Comparison of ENCODE assay signal across 1 cellular context in genomic region chr5:145752947-145753346, GRCh38.
TF ChIP-seq lines count a peak whose summit lies in the region.

No MANE protein-coding gene starts in this region.

TF ChIP-seq in GM23338, 12 proteins besides CTCF, POLR2A, EP300 and RAD21 (continued from another document):
- TF ChIP-seq, protein P1, sequence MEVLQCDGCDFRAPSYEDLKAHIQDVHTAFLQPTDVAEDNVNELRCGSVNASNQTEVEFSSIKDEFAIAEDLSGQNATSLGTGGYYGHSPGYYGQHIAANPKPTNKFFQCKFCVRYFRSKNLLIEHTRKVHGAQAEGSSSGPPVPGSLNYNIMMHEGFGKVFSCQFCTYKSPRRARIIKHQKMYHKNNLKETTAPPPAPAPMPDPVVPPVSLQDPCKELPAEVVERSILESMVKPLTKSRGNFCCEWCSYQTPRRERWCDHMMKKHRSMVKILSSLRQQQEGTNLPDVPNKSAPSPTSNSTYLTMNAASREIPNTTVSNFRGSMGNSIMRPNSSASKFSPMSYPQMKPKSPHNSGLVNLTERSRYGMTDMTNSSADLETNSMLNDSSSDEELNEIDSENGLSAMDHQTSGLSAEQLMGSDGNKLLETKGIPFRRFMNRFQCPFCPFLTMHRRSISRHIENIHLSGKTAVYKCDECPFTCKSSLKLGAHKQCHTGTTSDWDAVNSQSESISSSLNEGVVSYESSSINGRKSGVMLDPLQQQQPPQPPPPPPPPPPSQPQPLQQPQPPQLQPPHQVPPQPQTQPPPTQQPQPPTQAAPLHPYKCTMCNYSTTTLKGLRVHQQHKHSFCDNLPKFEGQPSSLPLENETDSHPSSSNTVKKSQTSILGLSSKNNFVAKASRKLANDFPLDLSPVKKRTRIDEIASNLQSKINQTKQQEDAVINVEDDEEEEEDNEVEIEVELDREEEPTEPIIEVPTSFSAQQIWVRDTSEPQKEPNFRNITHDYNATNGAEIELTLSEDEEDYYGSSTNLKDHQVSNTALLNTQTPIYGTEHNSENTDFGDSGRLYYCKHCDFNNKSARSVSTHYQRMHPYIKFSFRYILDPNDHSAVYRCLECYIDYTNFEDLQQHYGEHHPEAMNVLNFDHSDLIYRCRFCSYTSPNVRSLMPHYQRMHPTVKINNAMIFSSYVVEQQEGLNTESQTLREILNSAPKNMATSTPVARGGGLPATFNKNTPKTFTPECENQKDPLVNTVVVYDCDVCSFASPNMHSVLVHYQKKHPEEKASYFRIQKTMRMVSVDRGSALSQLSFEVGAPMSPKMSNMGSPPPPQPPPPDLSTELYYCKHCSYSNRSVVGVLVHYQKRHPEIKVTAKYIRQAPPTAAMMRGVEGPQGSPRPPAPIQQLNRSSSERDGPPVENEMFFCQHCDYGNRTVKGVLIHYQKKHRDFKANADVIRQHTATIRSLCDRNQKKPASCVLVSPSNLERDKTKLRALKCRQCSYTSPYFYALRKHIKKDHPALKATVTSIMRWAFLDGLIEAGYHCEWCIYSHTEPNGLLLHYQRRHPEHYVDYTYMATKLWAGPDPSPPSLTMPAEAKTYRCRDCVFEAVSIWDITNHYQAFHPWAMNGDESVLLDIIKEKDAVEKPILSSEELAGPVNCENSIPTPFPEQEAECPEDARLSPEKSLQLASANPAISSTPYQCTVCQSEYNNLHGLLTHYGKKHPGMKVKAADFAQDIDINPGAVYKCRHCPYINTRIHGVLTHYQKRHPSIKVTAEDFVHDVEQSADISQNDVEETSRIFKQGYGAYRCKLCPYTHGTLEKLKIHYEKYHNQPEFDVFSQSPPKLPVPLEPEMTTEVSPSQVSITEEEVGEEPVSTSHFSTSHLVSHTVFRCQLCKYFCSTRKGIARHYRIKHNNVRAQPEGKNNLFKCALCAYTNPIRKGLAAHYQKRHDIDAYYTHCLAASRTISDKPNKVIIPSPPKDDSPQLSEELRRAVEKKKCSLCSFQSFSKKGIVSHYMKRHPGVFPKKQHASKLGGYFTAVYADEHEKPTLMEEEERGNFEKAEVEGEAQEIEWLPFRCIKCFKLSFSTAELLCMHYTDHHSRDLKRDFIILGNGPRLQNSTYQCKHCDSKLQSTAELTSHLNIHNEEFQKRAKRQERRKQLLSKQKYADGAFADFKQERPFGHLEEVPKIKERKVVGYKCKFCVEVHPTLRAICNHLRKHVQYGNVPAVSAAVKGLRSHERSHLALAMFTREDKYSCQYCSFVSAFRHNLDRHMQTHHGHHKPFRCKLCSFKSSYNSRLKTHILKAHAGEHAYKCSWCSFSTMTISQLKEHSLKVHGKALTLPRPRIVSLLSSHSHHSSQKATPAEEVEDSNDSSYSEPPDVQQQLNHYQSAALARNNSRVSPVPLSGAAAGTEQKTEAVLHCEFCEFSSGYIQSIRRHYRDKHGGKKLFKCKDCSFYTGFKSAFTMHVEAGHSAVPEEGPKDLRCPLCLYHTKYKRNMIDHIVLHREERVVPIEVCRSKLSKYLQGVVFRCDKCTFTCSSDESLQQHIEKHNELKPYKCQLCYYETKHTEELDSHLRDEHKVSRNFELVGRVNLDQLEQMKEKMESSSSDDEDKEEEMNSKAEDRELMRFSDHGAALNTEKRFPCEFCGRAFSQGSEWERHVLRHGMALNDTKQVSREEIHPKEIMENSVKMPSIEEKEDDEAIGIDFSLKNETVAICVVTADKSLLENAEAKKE (CRISPR knock-in tag; IDR thresholded peaks at IDR 0.05), result no peak
